ENCODE assay signal across 12 cellular contexts in the genomic region with DNA sequence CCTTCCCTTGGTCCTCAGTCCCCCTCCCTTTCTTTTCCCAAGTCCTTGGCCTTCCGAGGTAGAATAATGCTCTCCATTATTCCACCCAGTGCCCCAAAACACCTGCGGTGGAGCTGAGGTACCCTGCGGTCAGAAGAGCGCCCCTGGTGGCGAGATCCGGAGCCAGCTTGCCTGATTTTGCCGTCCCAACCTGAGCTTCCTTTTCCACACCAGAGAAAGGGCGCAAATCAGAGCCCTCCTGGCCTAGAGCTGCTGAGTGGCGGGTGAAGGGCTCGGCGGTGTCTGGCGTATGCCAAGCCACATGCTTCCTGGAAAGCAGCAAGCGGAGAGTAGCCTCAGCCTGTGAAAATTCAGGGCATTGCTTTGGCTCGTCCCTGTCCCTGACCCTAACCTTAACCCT. TPM values are rescaled to one million over a fixed set of nuclear protein-coding genes. Genes with fewer than 3 reads are reported as not detected.
A peak's percentile ranks its signal among the peaks of the same experiment; 100 is the strongest.
DNase-seq lines count a peak whose midpoint lies in the region; ATAC-seq, FAIRE-seq and TF ChIP-seq lines count a peak whose summit lies in the region.
"Had no signal": no experiment of that assay in that cellular context is flagged by ENCODE, and none has a peak within 500 bp of the region (broad histone marks: within the 10 kb centered on the region; RNA-seq: fewer than 3 reads in every experiment).

No MANE protein-coding gene starts in this region.

- H3K9ac ChIP-seq in fibroblast of lung (ENCODE audit: insufficient read depth, low read length) (no peak overlapping the region), neuronal stem cell (ENCODE audit: low read depth, low read length, poor library complexity) (no peak overlapping the region)

- WGBS in neuronal stem cell (ENCODE audit: extremely low coverage in 2 of 2, insufficient read length in 2 of 2, insufficient replicate concordance in 1 of 2), 2 donors: no CpG with 5 or more reads among the region's 14 CpGs

- H3K36me3 ChIP-seq in GM06990 (ENCODE audit: control insufficient read depth, insufficient read depth, low read length): no peaks in the 10 kb centered on the region
- H3K36me3 ChIP-seq in OCI-LY7 (ENCODE audit: insufficient read depth, low read length): no peaks in the 10 kb centered on the region
- H3K36me3 ChIP-seq in fibroblast of lung (ENCODE audit: control insufficient read depth, insufficient read depth, low read length): no peaks in the 10 kb centered on the region
- H3K36me3 ChIP-seq in neuronal stem cell (replicated peaks in 1 of 2; ENCODE audit: control insufficient read depth in 2 of 2, insufficient read depth in 2 of 2, low read length in 2 of 2): no peaks in the 10 kb centered on the region

- intact Hi-C loops in OCI-LY7 (cut with micrococcal nuclease; ENCODE audit: unreplicated experiment): no loop called here
- intact Hi-C loops in activated T-helper 1 cell treated with anti-CD3 and anti-CD28 coated beads, Interleukin-12 subunit alpha, Interleukin-12 subunit beta, Interleukin-2, Interleukin-4 antibody, amounts not matched to agents 30 ng/mL and 10 ng/mL and 1 ng/mL, durations not matched to agents 14 hours and 24 hours and 36 hours (cut with micrococcal nuclease): no loop called here

- H3K18ac ChIP-seq in neuronal stem cell (ENCODE audit: low read length): no peak overlapping the region

- peak overlapping the region; percentile 93 for H2AFZ ChIP-seq in OCI-LY7 (ENCODE audit: low read length)
- no peak overlapping the region for H2AFZ ChIP-seq in fibroblast of lung (ENCODE audit: low read length)
- no peak overlapping the region for H2AFZ ChIP-seq in neuronal stem cell (ENCODE audit: low read length)

- no peak overlapping the region for H3K23ac ChIP-seq in neuronal stem cell (ENCODE audit: low read depth, low read length, poor library complexity)

- no TSS peak for BruUV-seq in OCI-LY7 (replicated peaks; lab: Mats Ljungman, UMichigan)

- H3K27ac ChIP-seq in OCI-LY7 (ENCODE audit: low read depth, low read length, poor library complexity, severe bottlenecking): no peak overlapping the region
- no peak overlapping the region for H3K27ac ChIP-seq in fibroblast of lung (ENCODE audit: insufficient read depth, low read length)
- no peak overlapping the region for H3K27ac ChIP-seq in neuronal stem cell (replicated peaks; ENCODE audit: low read length)

- H4K20me1 ChIP-seq in OCI-LY7 (ENCODE audit: insufficient read depth, low read length): no peaks in the 10 kb centered on the region
- H4K20me1 ChIP-seq in fibroblast of lung (ENCODE audit: control insufficient read depth, extremely low read depth, insufficient read depth, low read length): no peaks in the 10 kb centered on the region

- no peaks in the 10 kb centered on the region for H3K36me3 Mint-ChIP-seq in activated T-helper 1 cell treated with anti-CD3 and anti-CD28 coated beads, Interleukin-12 subunit alpha, Interleukin-12 subunit beta, Interleukin-2, Interleukin-4 antibody, amounts not matched to agents 30 ng/mL and 10 ng/mL and 1 ng/mL, durations not matched to agents 14 hours and 24 hours and 36 hours (ENCODE audit: low read depth)

- DNase-seq in GM06990 (ENCODE audit: extremely low read depth, insufficient read length) (no peak), OCI-LY7 (ENCODE audit: low spot score) (peak; percentile 2), fibroblast of lung (ENCODE audit: low read depth in 2 of 2) (no peak), neuronal stem cell (ENCODE audit: low spot score) (peak; percentile 24), frontal cortex (ENCODE audit: low spot score in 2 of 2) (no peak)
- DNase-seq in activated T-helper 1 cell treated with anti-CD3 and anti-CD28 coated beads, Interleukin-12 subunit alpha, Interleukin-12 subunit beta, Interleukin-2, Interleukin-4 antibody, amounts not matched to agents 30 ng/mL and 10 ng/mL and 1 ng/mL, durations not matched to agents 14 hours and 24 hours and 36 hours (ENCODE audit: low spot score): no peak
- DNase-seq: activated T-cell treated with anti-CD3 and anti-CD28 coated beads for 4 hours, NCI-H2081, posterior cingulate gyrus had no signal

- H3K27me3 Mint-ChIP-seq in activated T-helper 1 cell treated with anti-CD3 and anti-CD28 coated beads, Interleukin-12 subunit alpha, Interleukin-12 subunit beta, Interleukin-2, Interleukin-4 antibody, amounts not matched to agents 30 ng/mL and 10 ng/mL and 1 ng/mL, durations not matched to agents 14 hours and 24 hours and 36 hours (ENCODE audit: insufficient read depth): peaks cover 24% of the 10 kb centered on the region

- H3K4ac ChIP-seq in neuronal stem cell (ENCODE audit: low read length): no peak overlapping the region

- H3K9me2 ChIP-seq in OCI-LY7 (ENCODE audit: insufficient read depth, low read length): no peaks in the 10 kb centered on the region

- H3K4me3 Mint-ChIP-seq in activated T-helper 1 cell treated with anti-CD3 and anti-CD28 coated beads, Interleukin-12 subunit alpha, Interleukin-12 subunit beta, Interleukin-2, Interleukin-4 antibody, amounts not matched to agents 30 ng/mL and 10 ng/mL and 1 ng/mL, durations not matched to agents 14 hours and 24 hours and 36 hours: no peak overlapping the region

- H4K91ac ChIP-seq in neuronal stem cell (ENCODE audit: low read depth, low read length, poor library complexity): no peak overlapping the region

- no peaks in the 10 kb centered on the region for H3K4me1 Mint-ChIP-seq in activated T-helper 1 cell treated with anti-CD3 and anti-CD28 coated beads, Interleukin-12 subunit alpha, Interleukin-12 subunit beta, Interleukin-2, Interleukin-4 antibody, amounts not matched to agents 30 ng/mL and 10 ng/mL and 1 ng/mL, durations not matched to agents 14 hours and 24 hours and 36 hours (ENCODE audit: low read depth)

- CTCF ChIA-PET in OCI-LY7 (lab: Charles Lee; ENCODE audit: unreplicated experiment): no interaction called here

- H3K9me3 ChIP-seq in OCI-LY7 (ENCODE audit: low read length) (no peaks in the 10 kb centered on the region), fibroblast of lung (ENCODE audit: control insufficient read depth, insufficient read depth, low read depth, low read length) (no peaks in the 10 kb centered on the region), neuronal stem cell (replicated peaks in 1 of 2; ENCODE audit: control insufficient read depth in 2 of 2, insufficient read depth in 1 of 2, low read depth in 1 of 2, low read length in 2 of 2) (no peaks in the 10 kb centered on the region)

- H2BK5ac ChIP-seq in neuronal stem cell (ENCODE audit: low read length): no peak overlapping the region

- peaks cover 4% of the 10 kb centered on the region for H3K9me3 Mint-ChIP-seq in activated T-helper 1 cell treated with anti-CD3 and anti-CD28 coated beads, Interleukin-12 subunit alpha, Interleukin-12 subunit beta, Interleukin-2, Interleukin-4 antibody, amounts not matched to agents 30 ng/mL and 10 ng/mL and 1 ng/mL, durations not matched to agents 14 hours and 24 hours and 36 hours

- H3K4me1 ChIP-seq in OCI-LY7 (ENCODE audit: insufficient read depth, low read length, poor library complexity, severe bottlenecking): peaks cover 5% of the 10 kb centered on the region
- no peaks in the 10 kb centered on the region for H3K4me1 ChIP-seq in fibroblast of lung (ENCODE audit: control insufficient read depth, extremely low read depth, insufficient read depth, low read length)
- H3K4me1 ChIP-seq in neuronal stem cell (ENCODE audit: control insufficient read depth in 2 of 2, insufficient read depth in 1 of 2, low read depth in 1 of 2, low read length in 2 of 2): peaks cover 7 to 21% of the 10 kb centered on the region in 2 donors

- no peak overlapping the region for H4K8ac ChIP-seq in neuronal stem cell (ENCODE audit: low read depth, low read length)

- H3K79me1 ChIP-seq in neuronal stem cell (ENCODE audit: low read depth, low read length): no peaks in the 10 kb centered on the region

- H3K27ac Mint-ChIP-seq in activated T-helper 1 cell treated with anti-CD3 and anti-CD28 coated beads, Interleukin-12 subunit alpha, Interleukin-12 subunit beta, Interleukin-2, Interleukin-4 antibody, amounts not matched to agents 30 ng/mL and 10 ng/mL and 1 ng/mL, durations not matched to agents 14 hours and 24 hours and 36 hours: no peak overlapping the region

- TF ChIP-seq CTCF in GM06990 (IDR thresholded peaks at IDR 0.05; ENCODE audit: insufficient read depth, low read length, poor library complexity, severe bottlenecking) (peak; percentile 38), OCI-LY7 (conservative IDR thresholded peaks at IDR 0.05; ENCODE audit: low read length) (peak; percentile 75), fibroblast of lung (conservative IDR thresholded peaks at IDR 0.05 in 1 of 2, IDR thresholded peaks at IDR 0.05 in 1 of 2; ENCODE audit: low read depth in 1 of 2, low read length in 2 of 2) (peak; percentile 17 to 47)

- ATAC-seq in GM19463 (IDR thresholded peaks at IDR 0.05; ENCODE audit: unreplicated experiment) (no peak), GM21786 (IDR thresholded peaks at IDR 0.05; ENCODE audit: unreplicated experiment) (no peak)

- H3K14ac ChIP-seq in neuronal stem cell (ENCODE audit: low read length): no peak overlapping the region

- H2BK15ac ChIP-seq in neuronal stem cell (ENCODE audit: low read length): no peak overlapping the region

- no peak overlapping the region for H2BK120ac ChIP-seq in neuronal stem cell (ENCODE audit: low read depth, low read length)

- POLR2A ChIA-PET in OCI-LY7 (lab: Charles Lee): interaction anchor here (0.5 to 1.0 kb wide), 2 partner anchors 13 to 197 kb away, joined by 4 to 5 read pairs; no protein-coding TSS in a partner anchor

- H3K4me3 ChIP-seq in GM06990 (replicated peaks; ENCODE audit: low read depth, low read length): no peak overlapping the region
- peak overlapping the region; percentile 31 for H3K4me3 ChIP-seq in OCI-LY7 (ENCODE audit: low read depth, low read length, poor library complexity, severe bottlenecking)
- H3K4me3 ChIP-seq in fibroblast of lung (replicated peaks in 1 of 4; ENCODE audit: control extremely low read depth in 1 of 4, insufficient read depth in 1 of 4, low read depth in 3 of 4, low read length in 4 of 4): no peak overlapping the region
- no peak overlapping the region for H3K4me3 ChIP-seq in neuronal stem cell (ENCODE audit: low read length in 2 of 2)

- no peak for FAIRE-seq in frontal cortex (lab: Jason Lieb, UNC)

- H3K4me2 ChIP-seq in OCI-LY7 (ENCODE audit: low read length) (peak overlapping the region; percentile 35), fibroblast of lung (ENCODE audit: extremely low read depth, insufficient read depth, low read length) (no peak overlapping the region), neuronal stem cell (ENCODE audit: insufficient read depth, low read length, poor library complexity, severe bottlenecking) (no peak overlapping the region)

- H3K79me2 ChIP-seq in OCI-LY7 (ENCODE audit: insufficient read depth, low read depth, low read length): no peaks in the 10 kb centered on the region
- no peaks in the 10 kb centered on the region for H3K79me2 ChIP-seq in fibroblast of lung (ENCODE audit: control insufficient read depth, insufficient read depth, low read length)

- no peak overlapping the region for H2AK5ac ChIP-seq in neuronal stem cell (ENCODE audit: low read depth, low read length)

- no peak overlapping the region for H2BK12ac ChIP-seq in neuronal stem cell (ENCODE audit: low read length)

- H3K27me3 ChIP-seq in GM06990 (replicated peaks; ENCODE audit: control insufficient read depth, insufficient read depth, low read length) (no peaks in the 10 kb centered on the region; the same call in 1 of the 2 replicates), fibroblast of lung (ENCODE audit: control insufficient read depth, insufficient read depth, low read length) (peaks cover 7% of the 10 kb centered on the region), neuronal stem cell (ENCODE audit: control insufficient read depth in 3 of 3, insufficient read depth in 3 of 3, low read depth in 1 of 3, low read length in 3 of 3) (peaks cover 0 to 7% (median 0%) of the 10 kb centered on the region in 3 experiments)

RNA-seq across cellular contexts. Expression of a gene that starts 21.1 kb away (rescaled TPM):
- not detected in 2 replicates for total RNA-seq in OCI-LY7 (2014; rRNA removed; shearing (Covaris generic))
- total RNA-seq in OCI-LY7 (2022) (not detected in 2 replicates), fibroblast of lung (not detected in 2 replicates), frontal cortex (2.9 TPM)
- polyA plus RNA-seq in fibroblast of lung: not detected in 2 replicates
- polyA plus RNA-seq in fibroblast of lung (2012): not detected in 2 replicates
- not detected in 2 replicates for polyA minus RNA-seq in fibroblast of lung (ENCODE audit: low replicate concordance)
- not detected for polyA plus RNA-seq in neuronal stem cell (2013, experiment 1 of 2)
- polyA plus RNA-seq in neuronal stem cell (2013, experiment 2 of 2): not detected
- not detected in 2 replicates for total RNA-seq in activated T-helper 1 cell treated with anti-CD3 and anti-CD28 coated beads, Interleukin-12 subunit alpha, Interleukin-12 subunit beta, Interleukin-2, Interleukin-4 antibody, amounts not matched to agents 30 ng/mL and 10 ng/mL and 1 ng/mL, durations not matched to agents 14 hours and 24 hours and 36 hours
- total RNA-seq: cerebellum had no signal

Comparison
In these comparisons a context has a peak if more than half of its experiments do, and no peak if none do; other contexts are left out.
1. DNase-seq: peak in OCI-LY7 (single experiment) and neuronal stem cell (single experiment); none in GM06990 (single experiment), fibroblast of lung (0 of 2), activated T-helper 1 cell treated with anti-CD3 and anti-CD28 coated beads, Interleukin-12 subunit alpha, Interleukin-12 subunit beta, Interleukin-2, Interleukin-4 antibody, amounts not matched to agents 30 ng/mL and 10 ng/mL and 1 ng/mL, durations not matched to agents 14 hours and 24 hours and 36 hours (single experiment) and frontal cortex (0 of 2).
2. Peak in every context shown above with its lines, with median percentiles within 50 percentile points of each other: CTCF ChIP-seq.